Comparison of ENCODE assay signal across 11 cellular contexts in genomic region chr18:26386002-26386401, GRCh38.
DNase-seq lines count a peak whose midpoint lies in the region; ATAC-seq, FAIRE-seq and TF ChIP-seq lines count a peak whose summit lies in the region.
"Had no signal": no experiment of that assay in that cellular context is flagged by ENCODE, and none has a peak within 500 bp of the region (broad histone marks: within the 10 kb centered on the region; RNA-seq: fewer than 3 reads in every experiment).

No MANE protein-coding gene starts in this region.

- TF ChIP-seq EP300 in transverse colon (IDR thresholded peaks at IDR 0.05; ENCODE audit: low read depth), result no peak

- no peaks in the 10 kb centered on the region for H3K36me3 ChIP-seq in keratinocyte (ENCODE audit: control insufficient read depth in 2 of 2, extremely low read depth in 1 of 2, insufficient read depth in 2 of 2, low read length in 2 of 2)
- H3K36me3 ChIP-seq in transverse colon, result no peaks in the 10 kb centered on the region

- no peaks in the 10 kb centered on the region for H3K9me3 ChIP-seq in keratinocyte (ENCODE audit: control insufficient read depth, low read depth, low read length)
- H3K9me3 ChIP-seq in transverse colon, result no peaks in the 10 kb centered on the region

- no peak overlapping the region for H3K4me3 Mint-ChIP-seq in brain

- H3K27me3 ChIP-seq in keratinocyte (ENCODE audit: control insufficient read depth, extremely low read depth, insufficient read depth, low read length), result no peaks in the 10 kb centered on the region
- no peaks in the 10 kb centered on the region for H3K27me3 ChIP-seq in transverse colon

- H3K4me1 ChIP-seq in keratinocyte (ENCODE audit: control insufficient read depth, extremely low read depth, insufficient read depth, low read length), result peaks cover 10% of the 10 kb centered on the region
- peaks cover 0 to 7% (median 0%) of the 10 kb centered on the region in 4 donors for H3K4me1 ChIP-seq in transverse colon

- H3K9ac ChIP-seq in keratinocyte (ENCODE audit: control insufficient read depth, extremely low read depth, insufficient read depth, low read length), result no peak overlapping the region

- TF ChIP-seq POLR2A in transverse colon (IDR thresholded peaks at IDR 0.05), result no peak

- H3K9me1 ChIP-seq in keratinocyte (ENCODE audit: control insufficient read depth, extremely low read depth, insufficient read depth, low read length), result no peaks in the 10 kb centered on the region

- in situ Hi-C loops in transverse colon (cut with MboI; ENCODE audit: low pct_ligation_motif_present in 1 of 4, low pct_unique_long_range_greater_than_20kb in 1 of 4, low sequenced_read_pairs in 3 of 4), result loop anchor here in 1 of 4 donors (25.0 kb wide), 1 partner anchor 276 kb away; no protein-coding TSS in a partner anchor

- peak; percentile 23 for FAIRE-seq in keratinocyte (lab: Jason Lieb, UNC)

- no peaks in the 10 kb centered on the region for H3K36me3 Mint-ChIP-seq in brain

- H3K4me1 Mint-ChIP-seq in brain, result peaks cover 33% of the 10 kb centered on the region

- H3K27ac Mint-ChIP-seq in brain, result peak overlapping the region in 3 of 5 experiments; percentile 13 to 46 (median 32)

- no peak overlapping the region for H3K4me3 ChIP-seq in keratinocyte (ENCODE audit: control insufficient read depth in 2 of 3, extremely low read depth in 1 of 3, insufficient read depth in 2 of 3, low read depth in 1 of 3, low read length in 3 of 3)
- no peak overlapping the region for H3K4me3 ChIP-seq in transverse colon

- no peaks in the 10 kb centered on the region for H3K27me3 Mint-ChIP-seq in brain

- H3K27ac ChIP-seq in keratinocyte (ENCODE audit: control insufficient read depth, insufficient read depth, low read length) (no peak overlapping the region), transverse colon (no peak overlapping the region)

- ATAC-seq in GM18907 (IDR thresholded peaks at IDR 0.05; ENCODE audit: unreplicated experiment) (no peak), GM18502 (IDR thresholded peaks at IDR 0.05; ENCODE audit: poor library complexity, unreplicated experiment) (no peak)

- intact Hi-C loops in transverse colon (cut with DNase I; ENCODE audit: low total_unique reads), result loop anchor here (10.0 kb wide), 1 partner anchor 269 kb away; no protein-coding TSS in a partner anchor

- H2AFZ ChIP-seq in keratinocyte (ENCODE audit: control insufficient read depth, low read length), result no peak overlapping the region

- DNase-seq in NCI-H1436 (lab: John Stamatoyannopoulos, UW) (peak; percentile 1), NCI-H1436 treated with DMSO at 0.1 percent for 48 hours (lab: John Stamatoyannopoulos, UW) (no peak), keratinocyte (ENCODE audit: low read depth, low spot score) (no peak), stromal cell of bone marrow (ENCODE audit: low read depth) (peak; percentile 76), transverse colon (no peak)
- DNase-seq: activated CD4-positive, CD25-positive, alpha-beta regulatory T cell; islet precursor cell; NCI-H1105 had no signal

- H4K20me1 ChIP-seq in keratinocyte (ENCODE audit: control insufficient read depth, extremely low read depth, insufficient read depth, low read length), result no peaks in the 10 kb centered on the region

- H3K79me2 ChIP-seq in keratinocyte (ENCODE audit: control insufficient read depth, insufficient read depth, low read length), result no peaks in the 10 kb centered on the region

- H3K9me3 Mint-ChIP-seq in brain, result no peaks in the 10 kb centered on the region

- dilution Hi-C loops in keratinocyte (cut with MboI; ENCODE audit: extremely low pct_ligation_motif_present, low sequenced_read_pairs), result no loop called here

- TF ChIP-seq CTCF in brain (conservative IDR thresholded peaks at IDR 0.05) (no peak), keratinocyte (optimal IDR thresholded peaks at IDR 0.05 in 1 of 3, IDR thresholded peaks at IDR 0.05 in 1 of 3, conservative IDR thresholded peaks at IDR 0.05 in 1 of 3; ENCODE audit: extremely low read depth in 1 of 3, insufficient read depth in 2 of 3, low read length in 3 of 3) (no peak), transverse colon (IDR thresholded peaks at IDR 0.05) (no peak)

- peak overlapping the region; percentile 38 for H3K4me2 ChIP-seq in keratinocyte (ENCODE audit: control insufficient read depth, extremely low read depth, insufficient read depth, low read depth, low read length)

Comparison
In these comparisons a context has a peak if more than half of its experiments do, and no peak if none do; other contexts are left out.
1. DNase-seq: peak in NCI-H1436 (single experiment) and stromal cell of bone marrow (single experiment); none in NCI-H1436 treated with DMSO at 0.1 percent for 48 hours (single experiment), keratinocyte (single experiment) and transverse colon (single experiment).